In genomic region chr5:107476783-107477182, GRCh38 we compare ENCODE assay signal across 1 cellular context.
TF ChIP-seq lines count a peak whose summit lies in the region.

No MANE protein-coding gene starts in this region.

TF ChIP-seq in SK-N-SH, 30 proteins besides CTCF, POLR2A, EP300 and RAD21 (continued from another document):
- TF ChIP-seq, protein P1, sequence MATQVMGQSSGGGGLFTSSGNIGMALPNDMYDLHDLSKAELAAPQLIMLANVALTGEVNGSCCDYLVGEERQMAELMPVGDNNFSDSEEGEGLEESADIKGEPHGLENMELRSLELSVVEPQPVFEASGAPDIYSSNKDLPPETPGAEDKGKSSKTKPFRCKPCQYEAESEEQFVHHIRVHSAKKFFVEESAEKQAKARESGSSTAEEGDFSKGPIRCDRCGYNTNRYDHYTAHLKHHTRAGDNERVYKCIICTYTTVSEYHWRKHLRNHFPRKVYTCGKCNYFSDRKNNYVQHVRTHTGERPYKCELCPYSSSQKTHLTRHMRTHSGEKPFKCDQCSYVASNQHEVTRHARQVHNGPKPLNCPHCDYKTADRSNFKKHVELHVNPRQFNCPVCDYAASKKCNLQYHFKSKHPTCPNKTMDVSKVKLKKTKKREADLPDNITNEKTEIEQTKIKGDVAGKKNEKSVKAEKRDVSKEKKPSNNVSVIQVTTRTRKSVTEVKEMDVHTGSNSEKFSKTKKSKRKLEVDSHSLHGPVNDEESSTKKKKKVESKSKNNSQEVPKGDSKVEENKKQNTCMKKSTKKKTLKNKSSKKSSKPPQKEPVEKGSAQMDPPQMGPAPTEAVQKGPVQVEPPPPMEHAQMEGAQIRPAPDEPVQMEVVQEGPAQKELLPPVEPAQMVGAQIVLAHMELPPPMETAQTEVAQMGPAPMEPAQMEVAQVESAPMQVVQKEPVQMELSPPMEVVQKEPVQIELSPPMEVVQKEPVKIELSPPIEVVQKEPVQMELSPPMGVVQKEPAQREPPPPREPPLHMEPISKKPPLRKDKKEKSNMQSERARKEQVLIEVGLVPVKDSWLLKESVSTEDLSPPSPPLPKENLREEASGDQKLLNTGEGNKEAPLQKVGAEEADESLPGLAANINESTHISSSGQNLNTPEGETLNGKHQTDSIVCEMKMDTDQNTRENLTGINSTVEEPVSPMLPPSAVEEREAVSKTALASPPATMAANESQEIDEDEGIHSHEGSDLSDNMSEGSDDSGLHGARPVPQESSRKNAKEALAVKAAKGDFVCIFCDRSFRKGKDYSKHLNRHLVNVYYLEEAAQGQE (IDR thresholded peaks at IDR 0.05; ENCODE audit: low read depth, low read length): no peak
- no peak for TF ChIP-seq FOXJ3 (CRISPR knock-in tag; IDR thresholded peaks at IDR 0.05)
TF ChIP-seq in SK-N-SH: peak in this region for 0.
